ENCODE assay signal across 8 cellular contexts in genomic region chr12:54324617-54325441, GRCh38. TPM values are rescaled to one million over a fixed set of nuclear protein-coding genes. Genes with fewer than 3 reads are reported as not detected.
DNase-seq lines count a peak whose midpoint lies in the region; ATAC-seq and TF ChIP-seq lines count a peak whose summit lies in the region.

A gene with protein sequence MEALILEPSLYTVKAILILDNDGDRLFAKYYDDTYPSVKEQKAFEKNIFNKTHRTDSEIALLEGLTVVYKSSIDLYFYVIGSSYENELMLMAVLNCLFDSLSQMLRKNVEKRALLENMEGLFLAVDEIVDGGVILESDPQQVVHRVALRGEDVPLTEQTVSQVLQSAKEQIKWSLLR (plus strand): TSS chr12:54325131. CDS start chr12:54325164, 33 bp downstream.

- peak within 1 kb of the TSS; percentile 87 for H3K4me2 ChIP-seq in Loucy (ENCODE audit: low read depth, low read length, poor library complexity, severe bottlenecking)

- H4K20me1 ChIP-seq in Loucy (ENCODE audit: insufficient read depth, low read length, poor library complexity, severe bottlenecking), result no peaks in the 10 kb centered on the region

- H3K9me3 ChIP-seq in Loucy (ENCODE audit: insufficient read depth, low read depth, low read length), result no peaks in the 10 kb centered on the region

- in situ Hi-C loops in G401 (cut with HindIII; ENCODE audit: low sequenced_read_pairs), result loop anchor here (5.0 kb wide), 1 partner anchor 33 kb away; no protein-coding TSS in a partner anchor

- H3K4me3 Mint-ChIP-seq in natural killer cell treated with Interleukin-12 subunit alpha and Interleukin-12 subunit beta and Interleukin-15 and Interleukin-18, amount 100 ng/mL, for 72 hours, result peak within 1 kb of the TSS; percentile 98

- ATAC-seq in natural killer cell treated with Interleukin-12 subunit alpha and Interleukin-12 subunit beta and Interleukin-15 and Interleukin-18, amount 100 ng/mL, for 72 hours, result peak; percentile 98
- ATAC-seq in stimulated activated naive CD8-positive, alpha-beta T cell treated with anti-CD3 and anti-CD28 coated beads, Interleukin-15, Interleukin-2, amounts not matched to agents 100 U/mL and 50 U/mL, for 24 hours, result peak; percentile 99

- peaks cover 30 to 36% of the 10 kb centered on the region in 2 donors for H3K4me1 Mint-ChIP-seq in natural killer cell treated with Interleukin-12 subunit alpha and Interleukin-12 subunit beta and Interleukin-15 and Interleukin-18, amount 100 ng/mL, for 72 hours (ENCODE audit: low read depth in 2 of 2)

- H3K9ac ChIP-seq in Loucy (ENCODE audit: low read depth, low read length, poor library complexity, severe bottlenecking), result peak within 1 kb of the TSS; percentile 84

- H3K79me2 ChIP-seq in Loucy (ENCODE audit: insufficient read depth, low read length), result peaks cover 30% of the 10 kb centered on the region

- no peaks in the 10 kb centered on the region for H3K9me3 Mint-ChIP-seq in natural killer cell treated with Interleukin-12 subunit alpha and Interleukin-12 subunit beta and Interleukin-15 and Interleukin-18, amount 100 ng/mL, for 72 hours

- no peaks in the 10 kb centered on the region for H3K9me2 ChIP-seq in Loucy (replicated peaks; ENCODE audit: low read depth, low read length)

- H3K4me1 ChIP-seq in Loucy (ENCODE audit: insufficient read depth, low read length, poor library complexity, severe bottlenecking), result peaks cover 18% of the 10 kb centered on the region

- H3K27me3 Mint-ChIP-seq in natural killer cell treated with Interleukin-12 subunit alpha and Interleukin-12 subunit beta and Interleukin-15 and Interleukin-18, amount 100 ng/mL, for 72 hours, result no peaks in the 10 kb centered on the region

- H3K4me3 ChIP-seq in H7 (ENCODE audit: insufficient read depth, low read depth, low read length) (peak within 1 kb of the TSS; percentile 52), Loucy (ENCODE audit: low read length, poor library complexity, severe bottlenecking) (peak within 1 kb of the TSS; percentile 85), fibroblast of pulmonary artery (replicated peaks; ENCODE audit: low read depth, low read length) (peak within 1 kb of the TSS; percentile 84)

- H3F3A ChIP-seq in Loucy (ENCODE audit: low read depth), result no peaks in the 10 kb centered on the region

- peak within 1 kb of the TSS; percentile 93 for H2AFZ ChIP-seq in Loucy (ENCODE audit: low read length)

- H3K27ac Mint-ChIP-seq in natural killer cell treated with Interleukin-12 subunit alpha and Interleukin-12 subunit beta and Interleukin-15 and Interleukin-18, amount 100 ng/mL, for 72 hours, result peak within 1 kb of the TSS; percentile 85 to 96

- peak; percentile 71 for TF ChIP-seq POLR2A in Raji (IDR thresholded peaks at IDR 0.05; ENCODE audit: insufficient read depth, low read depth, low read length)

- no peaks in the 10 kb centered on the region for H3K27me3 ChIP-seq in H7 (ENCODE audit: control insufficient read depth, insufficient read depth, low read length)
- H3K27me3 ChIP-seq in Loucy (ENCODE audit: insufficient read depth, low read length, poor library complexity, severe bottlenecking), result no peaks in the 10 kb centered on the region

- TF ChIP-seq CTCF in Loucy (conservative IDR thresholded peaks at IDR 0.05; ENCODE audit: low read length), result peak; percentile 81
- peak; percentile 74 for TF ChIP-seq CTCF in fibroblast of pulmonary artery (IDR thresholded peaks at IDR 0.05; ENCODE audit: low read length, missing control alignments)

- DNase-seq in G401 (ENCODE audit: low spot score), result peak; percentile 100
- peak; percentile 97 for DNase-seq in H7
- DNase-seq in activated T-helper 9 cell treated with anti-CD3 and anti-CD28 coated beads, Interleukin-2, amount 50 U/mL, for 16 hours (ENCODE audit: low read depth), result peak; percentile 87
- DNase-seq in fibroblast of pulmonary artery (ENCODE audit: low read depth), result peak; percentile 100
- peak; percentile 95 for DNase-seq in natural killer cell treated with Interleukin-12 subunit alpha and Interleukin-12 subunit beta and Interleukin-15 and Interleukin-18, amount 100 ng/mL, for 72 hours (ENCODE audit: low spot score)
- DNase-seq in stimulated activated naive CD8-positive, alpha-beta T cell treated with anti-CD3 and anti-CD28 coated beads, Interleukin-15, Interleukin-2, amounts not matched to agents 100 U/mL and 50 U/mL, for 24 hours, result peak; percentile 90

- no peaks in the 10 kb centered on the region for H3K36me3 Mint-ChIP-seq in natural killer cell treated with Interleukin-12 subunit alpha and Interleukin-12 subunit beta and Interleukin-15 and Interleukin-18, amount 100 ng/mL, for 72 hours

- no peaks in the 10 kb centered on the region for H3K36me3 ChIP-seq in H7 (replicated peaks; ENCODE audit: control insufficient read depth, insufficient read depth, low read length)
- no peaks in the 10 kb centered on the region for H3K36me3 ChIP-seq in Loucy (ENCODE audit: insufficient read depth, low read length)

RNA-seq across cellular contexts. Expression of the gene that starts here (rescaled TPM):
- total RNA-seq in G401 (2014; rRNA removed; shearing (Covaris generic)), result 219 and 225 TPM in 2 replicates
- total RNA-seq in H7 (2014; rRNA removed; shearing (Covaris generic)), result 117 and 121 TPM in 2 replicates
- 100 to 1,000 TPM; 111 to 158 TPM for total RNA-seq in natural killer cell treated with Interleukin-12 subunit alpha and Interleukin-12 subunit beta and Interleukin-15 and Interleukin-18, amount 100 ng/mL, for 72 hours

Comparison
In these comparisons a context has a peak if more than half of its experiments do, and no peak if none do; other contexts are left out.
1. Peak in every context shown above with its lines: DNase-seq, ATAC-seq and H3K4me3 ChIP-seq.